In the genomic region with DNA sequence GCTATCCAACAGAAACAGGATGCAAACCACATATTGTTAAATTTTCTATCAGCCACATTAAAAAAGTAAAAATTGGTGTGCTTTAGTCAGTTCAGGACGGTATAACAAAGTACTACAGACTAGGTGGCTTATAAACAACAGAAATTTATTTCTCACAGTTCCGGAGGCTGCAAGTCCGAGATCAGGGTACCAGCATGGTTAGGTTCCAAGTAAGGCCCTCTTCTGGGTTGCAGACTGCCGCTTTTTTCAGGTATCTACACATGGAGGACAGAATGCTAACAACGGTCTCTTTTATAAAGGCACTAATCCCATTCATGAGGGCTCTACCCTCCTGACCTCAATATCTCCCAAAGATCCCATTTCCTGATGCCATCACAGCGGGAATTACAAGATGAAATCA, we compare ENCODE assay signal across 19 cellular contexts. TPM values are rescaled to one million over a fixed set of nuclear protein-coding genes. Genes with fewer than 3 reads are reported as not detected.
DNase-seq lines count a peak whose midpoint lies in the region; ATAC-seq lines count a peak whose summit lies in the region.
"Had no signal": no experiment of that assay in that cellular context is flagged by ENCODE, and none has a peak within 500 bp of the region (broad histone marks: within the 10 kb centered on the region; RNA-seq: fewer than 3 reads in every experiment).

No MANE protein-coding gene starts in this region.

- H3K27me3 ChIP-seq in HUES6 (ENCODE audit: control insufficient read depth, insufficient read depth, low read length) (no peaks in the 10 kb centered on the region), trophoblast cell (ENCODE audit: insufficient read depth, low read length) (no peaks in the 10 kb centered on the region)
- H3K27me3 ChIP-seq: BLaER1 had no signal

- H3K18ac ChIP-seq in trophoblast cell (ENCODE audit: low read length): no peak overlapping the region

- H2BK120ac ChIP-seq in trophoblast cell (ENCODE audit: insufficient read depth, low read length, poor library complexity): no peak overlapping the region

- WGBS in trophoblast cell (ENCODE audit: extremely low coverage, insufficient coverage, insufficient read length): no CpG with 5 or more reads among the region's 6 CpGs

- no peak overlapping the region for H2AFZ ChIP-seq in trophoblast cell (ENCODE audit: insufficient read depth, low read length, poor library complexity)

- no peak overlapping the region for H2AK5ac ChIP-seq in trophoblast cell (ENCODE audit: low read length)

- H3K9ac ChIP-seq in HUES6 (ENCODE audit: low read length): no peak overlapping the region
- no peak overlapping the region for H3K9ac ChIP-seq in trophoblast cell (ENCODE audit: low read length)
- H3K9ac ChIP-seq: BLaER1 had no signal

- no peaks in the 10 kb centered on the region for H3K9me3 Mint-ChIP-seq in activated T-cell treated with anti-CD3 and anti-CD28 coated beads, Interleukin-2, amount 50 U/mL, for 24 hours
- no peaks in the 10 kb centered on the region for H3K9me3 Mint-ChIP-seq in activated naive CD8-positive, alpha-beta T cell treated with anti-CD3 and anti-CD28 coated beads, Interleukin-2, amount 50 U/mL, for 24 hours
- H3K9me3 Mint-ChIP-seq: CD8-positive, alpha-beta T cell had no signal

- H3K4me2 ChIP-seq in trophoblast cell (ENCODE audit: low read length): no peak overlapping the region
- H3K4me2 ChIP-seq: BLaER1 had no signal

- peaks cover 82% of the 10 kb centered on the region for H3K36me3 Mint-ChIP-seq in activated T-cell treated with anti-CD3 and anti-CD28 coated beads, Interleukin-2, amount 50 U/mL, for 24 hours (ENCODE audit: low read depth)
- peaks cover 22% of the 10 kb centered on the region for H3K36me3 Mint-ChIP-seq in activated naive CD8-positive, alpha-beta T cell treated with anti-CD3 and anti-CD28 coated beads, Interleukin-2, amount 50 U/mL, for 24 hours (ENCODE audit: low read depth)

- no peaks in the 10 kb centered on the region for H3K9me3 ChIP-seq in HUES6 (ENCODE audit: control insufficient read depth, insufficient read depth, low read depth, low read length)
- no peaks in the 10 kb centered on the region for H3K9me3 ChIP-seq in trophoblast cell (ENCODE audit: insufficient read depth, low read depth, low read length)
- H3K9me3 ChIP-seq: BLaER1 had no signal

- H4K8ac ChIP-seq in trophoblast cell (ENCODE audit: low read depth, low read length): no peak overlapping the region

- H3K27ac Mint-ChIP-seq in activated T-cell treated with anti-CD3 and anti-CD28 coated beads, Interleukin-2, amount 50 U/mL, for 24 hours: peak overlapping the region; percentile 94
- H3K27ac Mint-ChIP-seq in activated naive CD8-positive, alpha-beta T cell treated with anti-CD3 and anti-CD28 coated beads, Interleukin-2, amount 50 U/mL, for 24 hours: peak overlapping the region; percentile 83

- H3K4ac ChIP-seq in trophoblast cell (ENCODE audit: low read depth, low read length): peak overlapping the region; percentile 89

- no peaks in the 10 kb centered on the region for H3K79me1 ChIP-seq in trophoblast cell (ENCODE audit: low read length)

- H3K4me3 ChIP-seq in HUES6 (ENCODE audit: low read depth, low read length): no peak overlapping the region
- H3K4me3 ChIP-seq in trophoblast cell (ENCODE audit: low read depth, low read length): no peak overlapping the region
- H3K4me3 ChIP-seq: BLaER1 had no signal

- H3K27ac ChIP-seq in HUES6 (ENCODE audit: low read depth, low read length) (0 out of 2 replicates have a peak overlapping the region, but pooled peaks have one; percentile 46), trophoblast cell (ENCODE audit: low read depth, low read length) (no peak overlapping the region)
- H3K27ac ChIP-seq: BLaER1 had no signal

- H3K14ac ChIP-seq in trophoblast cell (ENCODE audit: low read length): no peak overlapping the region

- H2BK5ac ChIP-seq in trophoblast cell (ENCODE audit: low read depth, low read length, poor library complexity): no peak overlapping the region

- H3K27me3 Mint-ChIP-seq in activated T-cell treated with anti-CD3 and anti-CD28 coated beads, Interleukin-2, amount 50 U/mL, for 24 hours: no peaks in the 10 kb centered on the region
- H3K27me3 Mint-ChIP-seq in activated naive CD8-positive, alpha-beta T cell treated with anti-CD3 and anti-CD28 coated beads, Interleukin-2, amount 50 U/mL, for 24 hours: no peaks in the 10 kb centered on the region

- H4K91ac ChIP-seq in trophoblast cell (ENCODE audit: low read depth, low read length): no peak overlapping the region

- peaks cover 77% of the 10 kb centered on the region for H3K4me1 ChIP-seq in HUES6 (ENCODE audit: control insufficient read depth, insufficient read depth, low read length)
- peaks cover 5 to 10% of the 10 kb centered on the region in 2 experiments for H3K4me1 ChIP-seq in trophoblast cell (ENCODE audit: control insufficient read depth in 1 of 2, insufficient read depth in 2 of 2, low read length in 2 of 2)

- H3K4me3 Mint-ChIP-seq in activated T-cell treated with anti-CD3 and anti-CD28 coated beads, Interleukin-2, amount 50 U/mL, for 24 hours: no peak overlapping the region
- no peak overlapping the region for H3K4me3 Mint-ChIP-seq in activated naive CD8-positive, alpha-beta T cell treated with anti-CD3 and anti-CD28 coated beads, Interleukin-2, amount 50 U/mL, for 24 hours
- H3K4me3 Mint-ChIP-seq: CD8-positive, alpha-beta T cell had no signal

- H3K79me2 ChIP-seq in trophoblast cell (ENCODE audit: control insufficient read depth, insufficient read depth, low read length, poor library complexity): peaks cover 22% of the 10 kb centered on the region

- no peak for ATAC-seq in activated naive CD8-positive, alpha-beta T cell treated with anti-CD3 and anti-CD28 coated beads, Interleukin-2, amount 50 U/mL, for 24 hours
- ATAC-seq: CD8-positive, alpha-beta T cell had no signal

- DNase-seq in activated T-cell treated with anti-CD3 and anti-CD28 coated beads, Interleukin-2, amount 50 U/mL, for 24 hours: no peak
- no peak for DNase-seq in activated T-cell treated with anti-CD3 and anti-CD28 coated beads, Interleukin-2, amount 50 U/mL, for 48 hours
- no peak for DNase-seq in activated naive CD8-positive, alpha-beta T cell treated with anti-CD3 and anti-CD28 coated beads, Interleukin-2, amount 50 U/mL, for 24 hours
- DNase-seq in trophoblast cell: peak; percentile 80 to 93
- DNase-seq in NCI-H187 (lab: John Stamatoyannopoulos, UW): no peak
- DNase-seq in NCI-H1048 (lab: John Stamatoyannopoulos, UW): no peak
- no peak for DNase-seq in ureter (ENCODE audit: low spot score)
- DNase-seq: Calu3; CD8-positive, alpha-beta T cell; DMS53; EL; NCI-H1105; NCI-H2107; NCI-H524; NCI-H82; OCI-M1; Right ventricle myocardium superior had no signal

- peaks cover 90% of the 10 kb centered on the region for H3K4me1 Mint-ChIP-seq in activated T-cell treated with anti-CD3 and anti-CD28 coated beads, Interleukin-2, amount 50 U/mL, for 24 hours (ENCODE audit: low read depth)
- H3K4me1 Mint-ChIP-seq in activated naive CD8-positive, alpha-beta T cell treated with anti-CD3 and anti-CD28 coated beads, Interleukin-2, amount 50 U/mL, for 24 hours: peaks cover 90% of the 10 kb centered on the region

- 0 out of 2 replicates have a peak, but pooled peaks cover 4% of the 10 kb centered on the region for H3K36me3 ChIP-seq in HUES6 (ENCODE audit: control insufficient read depth, insufficient read depth, low read length)
- peaks cover 0 to 2% of the 10 kb centered on the region in 2 experiments for H3K36me3 ChIP-seq in trophoblast cell (ENCODE audit: control insufficient read depth in 1 of 2, insufficient read depth in 2 of 2, low read length in 2 of 2)

- no peak overlapping the region for H2BK12ac ChIP-seq in trophoblast cell (ENCODE audit: low read length)

- no peak overlapping the region for H4K12ac ChIP-seq in trophoblast cell (ENCODE audit: low read depth, low read length)

- no peak overlapping the region for H3K23ac ChIP-seq in trophoblast cell (ENCODE audit: low read length)

RNA-seq across cellular contexts. Expression of a gene that starts 10.5 kb away (rescaled TPM):
- polyA plus RNA-seq in trophoblast cell (2013): 67.3 and 70.4 TPM in 2 replicates
- total RNA-seq in ureter: 128 TPM

Comparison
In these comparisons a context has a peak if more than half of its experiments do, and no peak if none do; other contexts are left out.
1. DNase-seq: peak in trophoblast cell (2 of 2); none in activated T-cell treated with anti-CD3 and anti-CD28 coated beads, Interleukin-2, amount 50 U/mL, for 24 hours (single experiment), activated T-cell treated with anti-CD3 and anti-CD28 coated beads, Interleukin-2, amount 50 U/mL, for 48 hours (0 of 2), activated naive CD8-positive, alpha-beta T cell treated with anti-CD3 and anti-CD28 coated beads, Interleukin-2, amount 50 U/mL, for 24 hours (single experiment), NCI-H187 (0 of 2), NCI-H1048 (single experiment) and ureter (single experiment).